8 cellular contexts compared by ENCODE assay signal in the genomic region with DNA sequence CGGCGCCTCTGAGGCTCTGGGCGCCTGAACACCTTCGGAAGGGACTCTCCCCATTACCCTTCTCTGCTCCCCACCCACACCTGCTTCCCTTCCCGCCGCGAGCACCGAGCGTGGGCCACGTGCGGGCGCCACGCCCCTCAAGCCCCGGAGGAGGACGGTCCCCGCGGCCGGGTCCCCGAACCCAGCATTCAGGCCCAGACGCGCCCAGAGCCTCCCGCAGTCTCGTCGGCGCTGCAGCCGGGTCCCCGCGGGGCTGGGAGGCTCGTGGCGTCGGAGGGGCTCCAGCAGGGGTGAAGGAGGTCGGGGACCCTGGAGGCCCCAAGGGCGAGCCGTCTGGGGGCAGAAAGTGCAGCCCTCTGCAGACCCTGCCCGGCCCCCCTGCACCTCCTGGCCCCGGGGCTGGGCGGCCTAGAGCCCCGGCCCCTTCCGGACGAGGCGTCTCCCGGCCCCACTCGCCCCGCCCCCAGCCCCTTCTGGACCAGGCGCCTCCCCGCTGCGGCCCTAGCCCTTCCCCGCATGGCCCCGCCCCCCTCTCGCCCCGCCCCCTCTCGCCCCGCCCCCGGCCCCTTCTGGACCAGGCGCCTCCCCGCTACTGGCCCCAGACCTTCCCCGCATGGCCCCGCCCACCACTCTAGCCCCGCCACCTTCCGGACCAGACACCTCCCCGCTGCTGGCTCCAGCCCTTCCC. TPM values are rescaled to one million over a fixed set of nuclear protein-coding genes. Genes with fewer than 3 reads are reported as not detected.
DNase-seq lines count a peak whose midpoint lies in the region; ATAC-seq lines count a peak whose summit lies in the region.

No MANE protein-coding gene starts in this region.

- intact Hi-C loops in Right ventricle myocardium superior (cut with DNase I) = no loop called here
- intact Hi-C loops in posterior cingulate gyrus (cut with DNase I) = no loop called here

- ATAC-seq in GM19452 (IDR thresholded peaks at IDR 0.05; ENCODE audit: unreplicated experiment) (peak; percentile 72), Right ventricle myocardium superior (ENCODE audit: poor library complexity) (peak; percentile 85)
- peak; percentile 81 to 85 for ATAC-seq in activated naive CD4-positive, alpha-beta T cell treated with anti-CD3 and anti-CD28 coated beads, Interleukin-2, amount 50 U/mL, for 72 hours

- no peaks in the 10 kb centered on the region for H3K9me3 Mint-ChIP-seq in activated naive CD4-positive, alpha-beta T cell treated with anti-CD3 and anti-CD28 coated beads, Interleukin-2, amount 50 U/mL, for 72 hours

- no peaks in the 10 kb centered on the region for H3K36me3 Mint-ChIP-seq in activated naive CD4-positive, alpha-beta T cell treated with anti-CD3 and anti-CD28 coated beads, Interleukin-2, amount 50 U/mL, for 72 hours

- DNase-seq in C1 segment of cervical spinal cord (lab: John Stamatoyannopoulos, UW) (peak in 11 of 14 donors; percentile 15 to 82 (median 53)), HuH-7 (ENCODE audit: low spot score) (peak; percentile 97), SKM-1 treated with dmso at 0.1 percent for 144 hours (lab: John Stamatoyannopoulos, UW; ENCODE audit: unreplicated experiment) (peak; percentile 60), Right ventricle myocardium superior (peak; percentile 95), posterior cingulate gyrus (peak in 8 of 10 donors; percentile 55 to 95 (median 65)), ureter (ENCODE audit: low spot score) (peak; percentile 93)
- DNase-seq in activated naive CD4-positive, alpha-beta T cell treated with anti-CD3 and anti-CD28 coated beads, Interleukin-2, amount 50 U/mL, for 72 hours (ENCODE audit: low spot score in 2 of 2) = peak; percentile 85 to 89

- H3K27ac Mint-ChIP-seq in activated naive CD4-positive, alpha-beta T cell treated with anti-CD3 and anti-CD28 coated beads, Interleukin-2, amount 50 U/mL, for 72 hours = peak overlapping the region in 1 of 2 donors; percentile 74

RNA-seq across cellular contexts. Expression of a gene that starts 0.4 kb away (rescaled TPM):
- 1 to 10 TPM; 1.0 to 2.7 TPM for total RNA-seq in activated naive CD4-positive, alpha-beta T cell treated with anti-CD3 and anti-CD28 coated beads, Interleukin-2, amount 50 U/mL, for 72 hours
- total RNA-seq in Right ventricle myocardium superior = 17.3 TPM
- 9.6 TPM for total RNA-seq in ureter

RNA-seq across cellular contexts. Expression of a gene that starts 19.9 kb away (rescaled TPM):
- not detected for total RNA-seq in activated naive CD4-positive, alpha-beta T cell treated with anti-CD3 and anti-CD28 coated beads, Interleukin-2, amount 50 U/mL, for 72 hours
- total RNA-seq in Right ventricle myocardium superior (not detected), ureter (not detected)

RNA-seq across cellular contexts. Expression of a gene that starts 24.1 kb away (rescaled TPM):
- total RNA-seq in activated naive CD4-positive, alpha-beta T cell treated with anti-CD3 and anti-CD28 coated beads, Interleukin-2, amount 50 U/mL, for 72 hours = 10 to 100 TPM; 26.8 to 33.9 TPM
- total RNA-seq in Right ventricle myocardium superior (54.7 TPM), ureter (54.0 TPM)

Comparison
In these comparisons a context has a peak if more than half of its experiments do, and no peak if none do; other contexts are left out.
1. Peak in every context shown above with its lines: DNase-seq and ATAC-seq.